In the genomic region with DNA sequence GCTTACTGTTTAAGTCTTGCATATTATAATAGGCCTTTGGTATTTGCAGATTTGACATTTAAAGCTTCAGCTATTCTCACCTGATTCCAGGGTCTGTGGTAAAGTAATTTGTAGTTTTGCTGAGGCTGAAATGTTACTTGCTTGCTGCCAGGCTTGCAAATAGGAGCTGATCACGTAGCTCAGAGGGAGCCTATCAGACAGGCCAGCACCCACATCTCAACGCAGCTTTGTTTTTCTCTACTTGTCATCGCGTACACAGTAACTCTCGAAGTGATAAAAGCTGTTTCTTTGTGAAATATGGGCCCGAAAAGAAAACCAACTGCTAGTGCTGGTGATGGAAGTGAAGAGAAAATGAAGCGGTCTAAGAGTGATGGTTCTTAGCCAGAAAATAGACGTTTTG, we compare ENCODE assay signal across 25 cellular contexts. TPM values are rescaled to one million over a fixed set of nuclear protein-coding genes. Genes with fewer than 3 reads are reported as not detected.
"Had no signal": no experiment of that assay in that cellular context is flagged by ENCODE, and none has a peak within 500 bp of the region (broad histone marks: within the 10 kb centered on the region; RNA-seq: fewer than 3 reads in every experiment).

No MANE protein-coding gene starts in this region.

- H3K27ac ChIP-seq: epithelial cell of prostate, foreskin keratinocyte, SK-N-MC, tibial nerve, vagina had no signal

- H3K4me3 ChIP-seq: dorsolateral prefrontal cortex, SK-N-MC, tibial nerve, vagina had no signal

- DNase-seq: activated B cell treated with CpG ODN at 0.5 μM for 24 hours; activated CD4-positive, alpha-beta T cell treated with anti-CD3 and anti-CD28 coated beads for 48 hours; activated CD8-positive, alpha-beta T cell treated with anti-CD3 and anti-CD28 coated beads for 36 hours; activated effector memory CD4-positive, alpha-beta T cell treated with Interleukin-2 at 50 U/mL for 16 hours; activated naive CD4-positive, alpha-beta T cell treated with anti-CD3 and anti-CD28 coated beads, Interleukin-2, amount 50 U/mL, for 16 hours; activated T-cell treated with anti-CD3 and anti-CD28 coated beads, Interleukin-2, amount 50 U/mL, for 1 hour; caudate nucleus; dorsolateral prefrontal cortex; foreskin keratinocyte; kidney; mesendoderm; naive thymus-derived CD8-positive, alpha-beta T cell; posterior cingulate gyrus; retina; stimulated activated CD4-positive, alpha-beta T cell treated with anti-CD3 and anti-CD28 coated beads, Interleukin-12 subunit alpha, Interleukin-12 subunit beta, amount 100 ng/mL, for 4 hours; stimulated activated CD4-positive, alpha-beta T cell treated with anti-CD3 and anti-CD28 coated beads, Interleukin-1b, Interleukin-23, amount 100 ng/mL, for 48 hours; stimulated activated naive CD4-positive, alpha-beta T cell treated with Interleukin-2 at 50 U/mL for 16 hours had no signal

- H3K9me3 ChIP-seq: tibial nerve, vagina had no signal

- H3K9me3 Mint-ChIP-seq: activated B cell treated with CpG ODN at 0.5 μM for 24 hours; activated CD8-positive, alpha-beta T cell treated with anti-CD3 and anti-CD28 coated beads for 36 hours; naive thymus-derived CD8-positive, alpha-beta T cell; T-helper 2 cell treated with Interferon-gamma antibody and Interleukin-4, amounts not matched to agents 5 μg/mL and 100 μg/mL, for 36 hours had no signal

- H3K27ac Mint-ChIP-seq: activated B cell treated with CpG ODN at 0.5 μM for 24 hours; activated CD8-positive, alpha-beta T cell treated with anti-CD3 and anti-CD28 coated beads for 36 hours; T-helper 2 cell treated with Interferon-gamma antibody and Interleukin-4, amounts not matched to agents 5 μg/mL and 100 μg/mL, for 36 hours had no signal

- H3K27me3 ChIP-seq: dorsolateral prefrontal cortex, foreskin keratinocyte, tibial nerve, vagina had no signal

- ATAC-seq: activated CD8-positive, alpha-beta T cell treated with anti-CD3 and anti-CD28 coated beads for 36 hours; foreskin keratinocyte; naive thymus-derived CD8-positive, alpha-beta T cell had no signal

- H3K4me3 Mint-ChIP-seq: activated B cell treated with CpG ODN at 0.5 μM for 24 hours; activated CD8-positive, alpha-beta T cell treated with anti-CD3 and anti-CD28 coated beads for 36 hours; T-helper 2 cell treated with Interferon-gamma antibody and Interleukin-4, amounts not matched to agents 5 μg/mL and 100 μg/mL, for 36 hours had no signal

- H3K4me1 ChIP-seq: foreskin keratinocyte had no signal

- H3K27me3 Mint-ChIP-seq: activated B cell treated with CpG ODN at 0.5 μM for 24 hours; activated CD8-positive, alpha-beta T cell treated with anti-CD3 and anti-CD28 coated beads for 36 hours; naive thymus-derived CD8-positive, alpha-beta T cell had no signal

RNA-seq across cellular contexts. Expression of a gene that starts 36.3 kb away (rescaled TPM):
- total RNA-seq: foreskin keratinocyte had no signal

RNA-seq across cellular contexts. Expression of a gene that starts 41.8 kb away (rescaled TPM):
- total RNA-seq: activated B cell treated with CpG ODN at 0.5 μM for 24 hours; activated CD8-positive, alpha-beta T cell treated with anti-CD3 and anti-CD28 coated beads for 36 hours; foreskin keratinocyte; kidney; lower leg skin; naive thymus-derived CD8-positive, alpha-beta T cell; subcutaneous adipose tissue; tibial nerve; vagina had no signal
- polyA plus RNA-seq: adipose tissue, foreskin keratinocyte had no signal
